In the genomic region with DNA sequence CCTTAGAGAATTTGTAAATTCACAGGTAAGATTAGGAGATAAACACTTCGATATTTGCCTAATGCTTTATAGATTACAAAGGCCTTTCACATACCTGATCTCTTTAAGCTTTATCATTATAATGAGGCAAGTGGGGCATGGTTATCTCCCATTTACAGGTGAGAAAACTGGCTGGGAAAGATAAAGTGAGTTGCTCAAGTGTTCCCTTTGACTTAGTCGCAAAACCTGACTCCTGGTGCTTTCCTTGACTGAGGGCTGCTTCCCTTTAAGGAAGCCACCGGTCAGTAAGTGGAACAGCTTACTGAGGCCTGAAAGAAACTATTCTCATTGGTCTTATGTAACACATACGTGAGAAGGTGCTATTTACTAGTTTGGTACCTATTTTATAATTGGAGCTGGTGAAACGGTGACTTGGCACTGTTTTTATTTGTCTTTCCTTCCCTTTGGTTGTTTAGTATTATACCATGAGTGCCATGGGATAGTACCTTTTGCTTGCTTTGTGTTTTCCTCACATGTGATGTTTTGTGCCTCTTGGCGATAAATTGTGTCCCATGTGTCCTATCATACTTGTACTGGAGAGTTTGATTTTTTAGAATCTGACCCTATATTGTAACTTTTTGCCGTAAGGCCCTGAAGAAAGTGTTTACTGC, we compare ENCODE assay signal across 18 cellular contexts.
"Had no signal": no experiment of that assay in that cellular context is flagged by ENCODE, and none has a peak within 500 bp of the region (broad histone marks: within the 10 kb centered on the region; RNA-seq: fewer than 3 reads in every experiment).

No MANE protein-coding gene starts in this region.

- H3K27ac ChIP-seq: cardiac muscle cell, left ventricle myocardium inferior, suprapubic skin, transverse colon, uterus had no signal

- H3K4me1 ChIP-seq: left ventricle myocardium inferior, transverse colon, uterus had no signal

- H3K27ac Mint-ChIP-seq: activated naive CD4-positive, alpha-beta T cell treated with anti-CD3 and anti-CD28 coated beads, Interleukin-2, amount 50 U/mL, for 24 hours; stimulated activated naive CD8-positive, alpha-beta T cell treated with anti-CD3 and anti-CD28 coated beads, Interleukin-15, Interleukin-2, amounts not matched to agents 100 ng/mL and 50 ng/mL, for 24 hours had no signal

- H3K9me3 Mint-ChIP-seq: activated naive CD4-positive, alpha-beta T cell treated with anti-CD3 and anti-CD28 coated beads, Interleukin-2, amount 50 U/mL, for 24 hours; stimulated activated naive CD8-positive, alpha-beta T cell treated with anti-CD3 and anti-CD28 coated beads, Interleukin-15, Interleukin-2, amounts not matched to agents 100 ng/mL and 50 ng/mL, for 24 hours had no signal

- H3K27me3 Mint-ChIP-seq: activated naive CD4-positive, alpha-beta T cell treated with anti-CD3 and anti-CD28 coated beads, Interleukin-2, amount 50 U/mL, for 24 hours; stimulated activated naive CD8-positive, alpha-beta T cell treated with anti-CD3 and anti-CD28 coated beads, Interleukin-15, Interleukin-2, amounts not matched to agents 100 ng/mL and 50 ng/mL, for 24 hours had no signal

- H3K27me3 ChIP-seq: cardiac muscle cell, suprapubic skin, transverse colon, uterus had no signal

- H3K4me3 Mint-ChIP-seq: activated naive CD4-positive, alpha-beta T cell treated with anti-CD3 and anti-CD28 coated beads, Interleukin-2, amount 50 U/mL, for 24 hours; stimulated activated naive CD8-positive, alpha-beta T cell treated with anti-CD3 and anti-CD28 coated beads, Interleukin-15, Interleukin-2, amounts not matched to agents 100 ng/mL and 50 ng/mL, for 24 hours had no signal

- H3K9me3 ChIP-seq: left ventricle myocardium inferior, suprapubic skin, transverse colon, uterus had no signal

- DNase-seq: activated CD4-positive, CD25-positive, alpha-beta regulatory T cell treated with anti-CD3 and anti-CD28 coated beads, Interleukin-2, amount 50 U/mL, for 72 hours; activated gamma-delta T cell; amygdala; dermis blood vessel endothelial cell; effector memory CD4-positive, alpha-beta T cell; kidney; left ventricle myocardium inferior; mammary epithelial cell; occipital lobe; stimulated activated CD4-positive, alpha-beta T cell treated with anti-CD3 and anti-CD28 coated beads, Interleukin-2, amount 100 ng/mL, for 24 hours; T-helper 1 cell; T-helper 9 cell; transverse colon; uterus had no signal
